ENCODE assay signal across 8 cellular contexts in genomic region chr3:28200366-28200848, GRCh38. TPM values are rescaled to one million over a fixed set of nuclear protein-coding genes. Genes with fewer than 3 reads are reported as not detected.
DNase-seq lines count a peak whose midpoint lies in the region; ATAC-seq and TF ChIP-seq lines count a peak whose summit lies in the region.
"Not testable (repeated sequence)": the region's sequence is repeated elsewhere in the genome, so short reads cannot be mapped to it uniquely, and the experiment has no call there.

No MANE protein-coding gene starts in this region.

- TF ChIP-seq CTCF in CD4-positive, alpha-beta T cell (IDR thresholded peaks at IDR 0.05); WTC11 (IDR thresholded peaks at IDR 0.05); colonic mucosa (IDR thresholded peaks at IDR 0.05); heart left ventricle (IDR thresholded peaks at IDR 0.05); left lung (IDR thresholded peaks at IDR 0.05); sigmoid colon (IDR thresholded peaks at IDR 0.05): not testable (repeated sequence)

- not testable (repeated sequence) for H3K36me3 Mint-ChIP-seq in CD4-positive, alpha-beta T cell (ENCODE audit: low read depth); WTC11; activated naive CD8-positive, alpha-beta T cell treated with anti-CD3 and anti-CD28 coated beads, Interleukin-2, amount 10 ng/mL, durations not matched to agents 7 days and 5 days

- H3K4me3 Mint-ChIP-seq in CD4-positive, alpha-beta T cell, result peak overlapping the region; percentile 17
- H3K4me3 Mint-ChIP-seq in WTC11; activated naive CD8-positive, alpha-beta T cell treated with anti-CD3 and anti-CD28 coated beads, Interleukin-2, amount 10 ng/mL, durations not matched to agents 7 days and 5 days: not testable (repeated sequence)

- not testable (repeated sequence) for ATAC-seq in CD4-positive, alpha-beta T cell (ENCODE audit: poor library complexity); WTC11; activated naive CD8-positive, alpha-beta T cell treated with anti-CD3 and anti-CD28 coated beads, Interleukin-2, amount 10 ng/mL, durations not matched to agents 7 days and 5 days (ENCODE audit: low read depth); heart left ventricle; left lung; aorta (ENCODE audit: low FRiP score)

- not testable (repeated sequence) for TF ChIP-seq POLR2A in heart left ventricle (IDR thresholded peaks at IDR 0.05); sigmoid colon (IDR thresholded peaks at IDR 0.05)

- POLR2A ChIA-PET in CD4-positive, alpha-beta T cell (lab: Charles Lee); WTC11 (lab: Charles Lee); activated naive CD8-positive, alpha-beta T cell treated with anti-CD3 and anti-CD28 coated beads, Interleukin-2, amount 10 ng/mL, durations not matched to agents 7 days and 5 days (lab: Charles Lee): not testable (repeated sequence)

- H3K4me1 Mint-ChIP-seq in CD4-positive, alpha-beta T cell (ENCODE audit: low read depth), result peaks cover 10% of the 10 kb centered on the region
- H3K4me1 Mint-ChIP-seq in WTC11; activated naive CD8-positive, alpha-beta T cell treated with anti-CD3 and anti-CD28 coated beads, Interleukin-2, amount 10 ng/mL, durations not matched to agents 7 days and 5 days: not testable (repeated sequence)

- H3K4me3 ChIP-seq in colonic mucosa, result peak overlapping the region; percentile 11
- peak overlapping the region in 7 of 12 donors; percentile 23 to 48 (median 30) for H3K4me3 ChIP-seq in heart left ventricle
- peak overlapping the region; percentile 7 to 12 for H3K4me3 ChIP-seq in left lung
- peak overlapping the region in 3 of 4 donors; percentile 17 to 37 (median 31) for H3K4me3 ChIP-seq in sigmoid colon
- not testable (repeated sequence) for H3K4me3 ChIP-seq in aorta (ENCODE audit: low read length in 2 of 2)

- not testable (repeated sequence) for H3K4me1 ChIP-seq in colonic mucosa; heart left ventricle; left lung; sigmoid colon; aorta (ENCODE audit: control insufficient read depth in 1 of 2, insufficient read depth in 2 of 2, low read length in 2 of 2)

- 72 to 83% (median 80%) methylated on average over 27 to 47 of the region's 47 CpGs for WGBS in heart left ventricle, 4 donors
- 76 to 81% methylated on average over 47 of the region's 47 CpGs for WGBS in sigmoid colon, 2 donors
- WGBS in aorta, 2 donors, result 69 to 74% methylated on average over 46 to 47 of the region's 47 CpGs

- H3K27me3 ChIP-seq in CD4-positive, alpha-beta T cell (ENCODE audit: control insufficient read depth, insufficient read depth, low read length); colonic mucosa; heart left ventricle; left lung; sigmoid colon; aorta (ENCODE audit: control insufficient read depth in 1 of 2, insufficient read depth in 2 of 2, low read length in 1 of 2): not testable (repeated sequence)

- H3K36me3 ChIP-seq in colonic mucosa; heart left ventricle; left lung; sigmoid colon; aorta (ENCODE audit: control insufficient read depth in 1 of 2, insufficient read depth in 2 of 2, low read length in 1 of 2): not testable (repeated sequence)

- H3K9ac ChIP-seq in colonic mucosa (ENCODE audit: low read depth in 2 of 2, low read length in 2 of 2), result not testable (repeated sequence)

- not testable (repeated sequence) for DNase-seq in CD4-positive, alpha-beta T cell; colonic mucosa; sigmoid colon
- peak; percentile 18 for DNase-seq in WTC11 (ENCODE audit: low spot score)
- peak; percentile 31 for DNase-seq in activated naive CD8-positive, alpha-beta T cell treated with anti-CD3 and anti-CD28 coated beads, Interleukin-2, amount 10 ng/mL, durations not matched to agents 7 days and 5 days
- peak in 1 of 5 donors; percentile 57 for DNase-seq in heart left ventricle
- DNase-seq in left lung, result peak in 1 of 2 donors; percentile 67
- peak; percentile 26 to 73 for DNase-seq in aorta

- H3K27ac Mint-ChIP-seq in CD4-positive, alpha-beta T cell; WTC11; activated naive CD8-positive, alpha-beta T cell treated with anti-CD3 and anti-CD28 coated beads, Interleukin-2, amount 10 ng/mL, durations not matched to agents 7 days and 5 days: not testable (repeated sequence)

- not testable (repeated sequence) for TF ChIP-seq EP300 in sigmoid colon (IDR thresholded peaks at IDR 0.05)

- not testable (repeated sequence) for H3K9me3 Mint-ChIP-seq in CD4-positive, alpha-beta T cell; WTC11; activated naive CD8-positive, alpha-beta T cell treated with anti-CD3 and anti-CD28 coated beads, Interleukin-2, amount 10 ng/mL, durations not matched to agents 7 days and 5 days

- H3K9me3 ChIP-seq in CD4-positive, alpha-beta T cell (ENCODE audit: control insufficient read depth, low read length); colonic mucosa; heart left ventricle; left lung; sigmoid colon; aorta (ENCODE audit: control insufficient read depth, low read length): not testable (repeated sequence)

- not testable (repeated sequence) for H3K27ac ChIP-seq in CD4-positive, alpha-beta T cell (ENCODE audit: low read depth, low read length); colonic mucosa; heart left ventricle; left lung; sigmoid colon; aorta (ENCODE audit: low read depth in 1 of 2, low read length in 2 of 2)

- CTCF ChIA-PET in CD4-positive, alpha-beta T cell (lab: Charles Lee); WTC11 (lab: Charles Lee): not testable (repeated sequence)

- not testable (repeated sequence) for H3K27me3 Mint-ChIP-seq in CD4-positive, alpha-beta T cell; activated naive CD8-positive, alpha-beta T cell treated with anti-CD3 and anti-CD28 coated beads, Interleukin-2, amount 10 ng/mL, durations not matched to agents 7 days and 5 days
- H3K27me3 Mint-ChIP-seq in WTC11 (ENCODE audit: low read depth), result peaks cover 26% of the 10 kb centered on the region

- intact Hi-C loops in CD4-positive, alpha-beta T cell (cut with DNase I, micrococcal nuclease); colonic mucosa (cut with DNase I); heart left ventricle (cut with DNase I); left lung (cut with DNase I); sigmoid colon (cut with DNase I); aorta (cut with DNase I): not testable (repeated sequence)

RNA-seq across cellular contexts. Expression of gene CMC1, which starts 41.0 kb away (rescaled TPM):
- total RNA-seq in CD4-positive, alpha-beta T cell, result 1 to 10 TPM; 5.0 to 6.6 TPM
- 25.3 to 29.6 TPM (median 26.4 TPM) in 3 replicates for total RNA-seq in WTC11 (2021)
- 10 to 100 TPM; 44.6 to 45.6 TPM for total RNA-seq in activated naive CD8-positive, alpha-beta T cell treated with anti-CD3 and anti-CD28 coated beads, Interleukin-2, amount 10 ng/mL, durations not matched to agents 7 days and 5 days
- total RNA-seq in colonic mucosa, result 10 to 100 TPM; 29.7 to 41.5 TPM
- total RNA-seq in heart left ventricle, result 10 to 100 TPM; 14.9 to 44.1 (median 23.3) TPM
- 100 to 1,000 TPM in 1 of 2 donors, 10 to 100 TPM in 1; 74.9 to 106 TPM for polyA plus RNA-seq in heart left ventricle
- total RNA-seq in left lung, result 10 to 100 TPM; 18.6 to 20.1 TPM
- total RNA-seq in sigmoid colon, result 10 to 100 TPM in 2 of 4 donors, 1 to 10 TPM in 2; 6.1 to 16.9 (median 10.1) TPM
- polyA plus RNA-seq in sigmoid colon, result 100 to 1,000 TPM in 1 of 3 donors, 10 to 100 TPM in 2; 49.7 to 111 (median 69.1) TPM
- total RNA-seq in aorta, result 10 to 100 TPM; 16.0 to 16.4 TPM
- 10 to 100 TPM; 23.7 to 69.9 TPM for polyA plus RNA-seq in aorta
